18 cellular contexts compared by ENCODE assay signal in genomic region chr2:167749641-167750040, GRCh38.
DNase-seq lines count a peak whose midpoint lies in the region; ATAC-seq and TF ChIP-seq lines count a peak whose summit lies in the region.
"Had no signal": no experiment of that assay in that cellular context is flagged by ENCODE, and none has a peak within 500 bp of the region (broad histone marks: within the 10 kb centered on the region; RNA-seq: fewer than 3 reads in every experiment).

No MANE protein-coding gene starts in this region.

- no peak overlapping the region for H4K91ac ChIP-seq in IMR-90 (ENCODE audit: insufficient read depth, low read depth, low read length)

- no peak overlapping the region for H2AK9ac ChIP-seq in IMR-90 (replicated peaks; ENCODE audit: low read depth, low read length, poor library complexity)

- H2BK20ac ChIP-seq in IMR-90 (ENCODE audit: low read depth, low read length): no peak overlapping the region

- no peak overlapping the region for H2AFZ ChIP-seq in IMR-90 (replicated peaks; ENCODE audit: low read length, poor library complexity)

- no peak overlapping the region for H3K27ac ChIP-seq in IMR-90 (ENCODE audit: insufficient read depth, low read length)
- H3K27ac ChIP-seq: BLaER1 had no signal

- H3K4ac ChIP-seq in IMR-90 (ENCODE audit: low read depth, low read length): no peak overlapping the region

- H3K9me3 ChIP-seq in IMR-90 (ENCODE audit: control insufficient read depth, insufficient read depth, low read length): no peaks in the 10 kb centered on the region; the same call in 1 of the 2 replicates
- H3K9me3 ChIP-seq: BLaER1, SK-N-SH had no signal

- H3K9me1 ChIP-seq in IMR-90 (ENCODE audit: insufficient read depth, low read length): no peaks in the 10 kb centered on the region

- BruUV-seq in IMR-90 (replicated peaks; lab: Mats Ljungman, UMichigan): no TSS peak

- H2AK5ac ChIP-seq in IMR-90 (ENCODE audit: low read depth, low read length): no peak overlapping the region

- H2BK120ac ChIP-seq in IMR-90 (ENCODE audit: low read depth, low read length): no peak overlapping the region

- H3K56ac ChIP-seq in IMR-90 (ENCODE audit: extremely low read depth, insufficient read depth, low read length): no peak overlapping the region

- no peak overlapping the region for H2BK5ac ChIP-seq in IMR-90 (ENCODE audit: low read depth, low read length, poor library complexity, severe bottlenecking)

- H3K4me2 ChIP-seq in IMR-90 (ENCODE audit: low read depth, low read length): no peak overlapping the region
- H3K4me2 ChIP-seq: BLaER1, SK-N-SH had no signal

- no peak overlapping the region for H3K14ac ChIP-seq in IMR-90 (replicated peaks; ENCODE audit: low read depth, low read length)

- no peaks in the 10 kb centered on the region for H3K4me1 ChIP-seq in IMR-90 (ENCODE audit: control insufficient read depth, insufficient read depth, low read length)
- H3K4me1 ChIP-seq: BLaER1 had no signal

- no peaks in the 10 kb centered on the region; the same call in 1 of the 2 replicates for H3K27me3 ChIP-seq in IMR-90 (ENCODE audit: control insufficient read depth, insufficient read depth, low read length)
- H3K27me3 ChIP-seq: BLaER1 had no signal

- no CpG with 5 or more reads among the region's 1 CpG for whole genome bisulfite sequencing in IMR-90 (ENCODE audit: extremely low coverage in 2 of 2, insufficient read length in 1 of 2), 2 experiments

- intact Hi-C loops in IMR-90 (cut with micrococcal nuclease): no loop called here

- POLR2A ChIA-PET in IMR-90 (lab: Charles Lee; ENCODE audit: unreplicated experiment): no interaction called here

- TF ChIP-seq CTCF in IMR-90 (conservative IDR thresholded peaks at IDR 0.05; ENCODE audit: low read depth, low read length) (no peak), epithelial cell of esophagus (IDR thresholded peaks at IDR 0.05; ENCODE audit: insufficient read depth, low read depth, low read length, missing control alignments) (no peak), omental fat pad (IDR thresholded peaks at IDR 0.05) (no peak)

- in situ Hi-C loops in IMR-90 (cut with MboI; ENCODE audit: low sequenced_read_pairs): no loop called here

- no peak for ATAC-seq in IMR-90 (ENCODE audit: low read depth)
- ATAC-seq in omental fat pad (ENCODE audit: low FRiP score): peak; percentile 57

- no peak overlapping the region for H3K23ac ChIP-seq in IMR-90 (ENCODE audit: low read depth, low read length)

- H3K4me3 ChIP-seq in IMR-90 (ENCODE audit: insufficient read depth, low read depth, low read length) (no peak overlapping the region), epithelial cell of esophagus (ENCODE audit: low read length) (no peak overlapping the region)
- H3K4me3 ChIP-seq: BLaER1 had no signal

- TF ChIP-seq RAD21 in IMR-90 (IDR thresholded peaks at IDR 0.05; ENCODE audit: low read length): no peak

- no peak overlapping the region for H3K18ac ChIP-seq in IMR-90 (ENCODE audit: low read depth, low read length)

- no peak overlapping the region for H4K5ac ChIP-seq in IMR-90 (ENCODE audit: low read depth, low read length)

- DNase-seq in A172 (ENCODE audit: low spot score) (peak; percentile 2), IMR-90 (no peak), epithelial cell of esophagus (ENCODE audit: low read depth) (peak; percentile 40), omental fat pad (ENCODE audit: low spot score) (no peak), DMS 273 treated with DMSO at 0.1 percent for 48 hours (lab: John Stamatoyannopoulos, UW) (no peak), iPS-NIHi7 (ENCODE audit: extremely low spot score) (no peak), NCI-H446 (lab: John Stamatoyannopoulos, UW) (no peak), HK-2 (ENCODE audit: unreplicated experiment) (no peak)
- DNase-seq: CD4-positive, alpha-beta memory T cell; H7; NCI-H1092 treated with DMSO at 0.1 percent for 48 hours; NCI-H2029 treated with DMSO at 0.1 percent for 48 hours; NCI-H2171; NCI-H526 treated with DMSO at 0.1 percent for 48 hours; RPMI8226; SHP77 treated with DMSO at 0.1 percent for 48 hours; SK-N-SH had no signal

- dilution Hi-C loops in IMR-90 (cut with HindIII; ENCODE audit: low sequenced_read_pairs, unreplicated experiment): no loop called here

- H2BK15ac ChIP-seq in IMR-90 (ENCODE audit: low read depth, low read length): no peak overlapping the region

- H4K8ac ChIP-seq in IMR-90 (ENCODE audit: low read depth in 2 of 2, low read length in 2 of 2): no peak overlapping the region

- no peaks in the 10 kb centered on the region for H3K36me3 ChIP-seq in IMR-90 (ENCODE audit: control insufficient read depth, insufficient read depth, low read length)
- H3K36me3 ChIP-seq: BLaER1 had no signal

- no peaks in the 10 kb centered on the region for H4K20me1 ChIP-seq in IMR-90 (ENCODE audit: insufficient read depth, low read length)
- H4K20me1 ChIP-seq: BLaER1 had no signal

- no peak for TF ChIP-seq POLR2A in IMR-90 (IDR thresholded peaks at IDR 0.05; ENCODE audit: low read depth, low read length)

- no peaks in the 10 kb centered on the region for H3K79me1 ChIP-seq in IMR-90 (ENCODE audit: low read depth in 1 of 2, low read length in 2 of 2)

- CTCF ChIA-PET in IMR-90 (lab: Yijun Ruan, JAX): no interaction called here

- no peak overlapping the region for H3K9ac ChIP-seq in IMR-90 (ENCODE audit: low read depth, low read length)
- H3K9ac ChIP-seq: BLaER1, SK-N-SH had no signal

TF ChIP-seq in IMR-90, 13 proteins besides CTCF, POLR2A, EP300 and RAD21:
- no peak for TF ChIP-seq MAFK (IDR thresholded peaks at IDR 0.05; ENCODE audit: low read depth, low read length)
- TF ChIP-seq FOS (IDR thresholded peaks at IDR 0.05; ENCODE audit: low read depth, low read length): no peak
- no peak for TF ChIP-seq CEBPB (IDR thresholded peaks at IDR 0.05; ENCODE audit: low read depth, low read length)
- peak; percentile 35; the same call in 1 of the 2 replicates for TF ChIP-seq NFE2L2 (IDR thresholded peaks at IDR 0.05; ENCODE audit: low read depth, low read length)

Comparison
In these comparisons a context has a peak if more than half of its experiments do, and no peak if none do; other contexts are left out.
1. DNase-seq: peak in A172 (single experiment) and epithelial cell of esophagus (single experiment); none in IMR-90 (single experiment), omental fat pad (single experiment), DMS 273 treated with DMSO at 0.1 percent for 48 hours (single experiment), iPS-NIHi7 (single experiment), NCI-H446 (0 of 2) and HK-2 (single experiment).